ENCODE assay signal across 24 cellular contexts in genomic region chr14:46259536-46259935, GRCh38.
A peak's percentile ranks its signal among the peaks of the same experiment; 100 is the strongest.
DNase-seq lines count a peak whose midpoint lies in the region; FAIRE-seq and TF ChIP-seq lines count a peak whose summit lies in the region.
"Had no signal": no experiment of that assay in that cellular context is flagged by ENCODE, and none has a peak within 500 bp of the region (broad histone marks: within the 10 kb centered on the region; RNA-seq: fewer than 3 reads in every experiment).

No MANE protein-coding gene starts in this region.

- TF ChIP-seq POLR2A in Peyer's patch (IDR thresholded peaks at IDR 0.05) = no peak

- H3K4me1 Mint-ChIP-seq in glutamatergic neuron (ENCODE audit: low read depth, unreplicated experiment) = no peaks in the 10 kb centered on the region

- FAIRE-seq in urothelium cell line (lab: Jason Lieb, UNC) (no peak), GM19239 (lab: Jason Lieb, UNC) (no peak)
- FAIRE-seq: TTC549 had no signal

- TF ChIP-seq CTCF in OCI-LY1 (IDR thresholded peaks at IDR 0.05; ENCODE audit: low read length) (peak; percentile 34; the same call in 1 of the 2 replicates), glutamatergic neuron (IDR thresholded peaks at IDR 0.05; ENCODE audit: partially characterized antibody, unreplicated experiment) (no peak), Peyer's patch (IDR thresholded peaks at IDR 0.05) (no peak)

- no peak overlapping the region for H2AFZ ChIP-seq in OCI-LY1 (ENCODE audit: low read length)

- H3K27me3 ChIP-seq in OCI-LY1 (ENCODE audit: insufficient read depth, low read length) = no peaks in the 10 kb centered on the region
- no peaks in the 10 kb centered on the region for H3K27me3 ChIP-seq in Peyer's patch
- H3K27me3 ChIP-seq: adrenal gland, brain microvascular endothelial cell, esophagus squamous epithelium, gastroesophageal sphincter, spleen, thyroid gland had no signal

- H4K20me1 ChIP-seq in OCI-LY1 (ENCODE audit: insufficient read depth, low read length) = no peaks in the 10 kb centered on the region

- H3K9me3 ChIP-seq in OCI-LY1 (ENCODE audit: low read length) (no peaks in the 10 kb centered on the region), Peyer's patch (no peaks in the 10 kb centered on the region)
- H3K9me3 ChIP-seq: adrenal gland, esophagus squamous epithelium, gastroesophageal sphincter, thyroid gland had no signal

- H3K27ac ChIP-seq in OCI-LY1 (ENCODE audit: low read depth, low read length, poor library complexity, severe bottlenecking) (no peak overlapping the region), Peyer's patch (no peak overlapping the region)
- H3K27ac ChIP-seq: adrenal gland, brain microvascular endothelial cell, esophagus squamous epithelium, gastroesophageal sphincter, spleen, thyroid gland had no signal

- no peaks in the 10 kb centered on the region for H3K9me2 ChIP-seq in OCI-LY1 (ENCODE audit: low read depth, low read length)

- no peaks in the 10 kb centered on the region for H3K9me3 Mint-ChIP-seq in glutamatergic neuron (ENCODE audit: unreplicated experiment)

- peak; percentile 10 for DNase-seq in NCI-H82 (lab: John Stamatoyannopoulos, UW)
- no peak for DNase-seq in NCI-H82 treated with DMSO at 0.1 percent for 48 hours (lab: John Stamatoyannopoulos, UW; ENCODE audit: unreplicated experiment)
- peak; percentile 14 for DNase-seq in glutamatergic neuron
- DNase-seq in urothelium cell line (ENCODE audit: low spot score) = peak; percentile 45
- DNase-seq in GM19239 (ENCODE audit: insufficient read length, low spot score) = no peak
- DNase-seq in DMS79 (lab: John Stamatoyannopoulos, UW) = no peak
- DNase-seq in Peyer's patch = no peak
- DNase-seq: 8988T; activated CD4-positive, alpha-beta T cell treated with anti-CD3 and anti-CD28 coated beads for 1 hour; activated naive CD4-positive, alpha-beta T cell; activated T-cell treated with anti-CD3 and anti-CD28 coated beads, Interleukin-2, amount 50 U/mL, for 24 hours; adrenal gland; brain microvascular endothelial cell; esophagus squamous epithelium; mammary epithelial cell; NCI-H1417; NCI-H510A treated with DMSO at 0.1 percent for 48 hours; spleen; SW 1271; thyroid gland had no signal

- H3K9ac ChIP-seq in OCI-LY1 (ENCODE audit: low read length) = no peak overlapping the region

- H3K36me3 ChIP-seq in OCI-LY1 (ENCODE audit: insufficient read depth, low read length) (no peaks in the 10 kb centered on the region), Peyer's patch (no peaks in the 10 kb centered on the region)
- H3K36me3 ChIP-seq: adrenal gland, brain microvascular endothelial cell, esophagus squamous epithelium, gastroesophageal sphincter, spleen, thyroid gland had no signal

- H3K4me1 ChIP-seq in OCI-LY1 (ENCODE audit: insufficient read depth, low read length, severe bottlenecking) (no peaks in the 10 kb centered on the region), Peyer's patch (no peaks in the 10 kb centered on the region)
- H3K4me1 ChIP-seq: adrenal gland, esophagus squamous epithelium, gastroesophageal sphincter, spleen, thyroid gland had no signal

- no peak overlapping the region for H3K4me3 ChIP-seq in OCI-LY1 (ENCODE audit: low read depth, low read length, poor library complexity, severe bottlenecking)
- no peak overlapping the region for H3K4me3 ChIP-seq in Peyer's patch
- H3K4me3 ChIP-seq: adrenal gland, esophagus squamous epithelium, gastroesophageal sphincter, spleen, thyroid gland had no signal

- H3K79me2 ChIP-seq in OCI-LY1 (ENCODE audit: insufficient read depth, low read length) = no peaks in the 10 kb centered on the region

- peaks cover under 1% of the 10 kb centered on the region for H3K36me3 Mint-ChIP-seq in glutamatergic neuron (ENCODE audit: unreplicated experiment)

- no peak overlapping the region for H3K27ac Mint-ChIP-seq in glutamatergic neuron (ENCODE audit: unreplicated experiment)
- H3K27ac Mint-ChIP-seq: activated T-cell treated with anti-CD3 and anti-CD28 coated beads, Interleukin-2, amount 50 U/mL, for 24 hours; stimulated activated naive CD8-positive, alpha-beta T cell treated with anti-CD3 and anti-CD28 coated beads, Interleukin-15, Interleukin-2, amounts not matched to agents 100 ng/mL and 50 ng/mL, for 24 hours had no signal

- no peak overlapping the region for H3K4me3 Mint-ChIP-seq in glutamatergic neuron (ENCODE audit: unreplicated experiment)
- H3K4me3 Mint-ChIP-seq: activated T-cell treated with anti-CD3 and anti-CD28 coated beads, Interleukin-2, amount 50 U/mL, for 24 hours; stimulated activated naive CD8-positive, alpha-beta T cell treated with anti-CD3 and anti-CD28 coated beads, Interleukin-15, Interleukin-2, amounts not matched to agents 100 ng/mL and 50 ng/mL, for 24 hours had no signal

- no peaks in the 10 kb centered on the region for H3F3A ChIP-seq in OCI-LY1 (ENCODE audit: insufficient read depth, low read length)

- no peak overlapping the region for H3K4me2 ChIP-seq in OCI-LY1 (ENCODE audit: low read length)

- no peaks in the 10 kb centered on the region for H3K27me3 Mint-ChIP-seq in glutamatergic neuron (ENCODE audit: unreplicated experiment)
- H3K27me3 Mint-ChIP-seq: activated T-cell treated with anti-CD3 and anti-CD28 coated beads, Interleukin-2, amount 50 U/mL, for 24 hours; stimulated activated naive CD8-positive, alpha-beta T cell treated with anti-CD3 and anti-CD28 coated beads, Interleukin-15, Interleukin-2, amounts not matched to agents 100 ng/mL and 50 ng/mL, for 24 hours had no signal

Comparison
In these comparisons a context has a peak if more than half of its experiments do, and no peak if none do; other contexts are left out.
1. DNase-seq: peak in NCI-H82 (single experiment), glutamatergic neuron (single experiment) and urothelium cell line (single experiment); none in NCI-H82 treated with DMSO at 0.1 percent for 48 hours (single experiment), GM19239 (single experiment), DMS79 (single experiment) and Peyer's patch (0 of 3).